Comparison of ENCODE assay signal across 1 cellular context in the genomic region with DNA sequence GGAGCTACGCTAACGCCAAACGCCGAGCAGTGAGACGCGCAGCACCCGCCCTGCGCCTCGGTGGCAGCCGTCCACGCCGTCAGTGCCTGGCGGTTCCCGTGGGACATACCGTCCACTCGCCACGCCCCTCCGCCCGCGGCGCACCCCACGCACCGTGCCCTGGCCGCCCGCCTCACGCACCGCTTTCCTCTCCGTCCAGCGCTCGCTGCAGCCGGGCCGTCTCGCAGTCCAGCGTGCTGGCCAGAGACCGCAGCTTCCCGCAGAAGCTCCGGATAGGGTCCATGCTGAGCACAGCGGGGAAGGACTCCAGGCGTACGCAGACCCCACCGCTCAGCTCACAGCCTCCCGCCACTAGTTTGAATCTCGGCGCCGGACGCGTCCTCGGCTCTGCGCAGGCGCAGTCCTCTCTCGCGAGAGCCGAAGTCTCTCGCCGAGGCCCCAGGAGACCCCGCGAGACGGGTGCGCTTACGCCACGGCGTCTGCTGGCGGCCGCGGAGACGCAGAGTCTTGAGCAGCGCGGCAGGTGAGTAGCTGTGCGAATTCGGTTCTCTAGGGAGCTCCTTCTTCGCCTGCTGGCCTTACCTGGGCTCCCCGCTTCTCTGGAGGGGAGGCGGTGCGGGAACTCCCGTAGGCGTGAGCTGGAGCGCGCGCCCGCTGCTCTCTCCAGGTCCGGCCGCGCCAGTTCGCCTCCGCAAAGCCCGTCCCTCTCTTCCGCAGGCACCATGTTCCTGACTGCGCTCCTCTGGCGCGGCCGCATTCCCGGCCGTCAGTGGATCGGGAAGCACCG.
TF ChIP-seq lines count a peak whose summit lies in the region.

A gene (plus strand): TSS at position 464 of the 787 bp plus-strand sequence. CDS start 259 bp downstream, at position 723.
A gene (minus strand): TSS at position 358 of the 787 bp plus-strand sequence. CDS start 75 bp downstream, at position 283.

TF ChIP-seq in HepG2, 621 proteins besides CTCF, POLR2A, EP300 and RAD21 (continued from another document and continues in another):
- TF ChIP-seq CREB1 (IDR thresholded peaks at IDR 0.05) (no peak), CREB1 (CRISPR knock-in tag; IDR thresholded peaks at IDR 0.05) (no peak), ZNF225 (CRISPR knock-in tag; IDR thresholded peaks at IDR 0.05) (peak; percentile 11; the same call in 1 of the 2 replicates), SOX6 (IDR thresholded peaks at IDR 0.05) (no peak), SOX6 (CRISPR knock-in tag; IDR thresholded peaks at IDR 0.05) (peak; percentile 61), SIN3A (IDR thresholded peaks at IDR 0.05; ENCODE audit: borderline replicate concordance, low read depth, low read length) (peak; percentile 99), ZNF782 (CRISPR knock-in tag; IDR thresholded peaks at IDR 0.05; ENCODE audit: borderline replicate concordance) (peak; percentile 15; the same call in 1 of the 2 replicates), GABPA (IDR thresholded peaks at IDR 0.05; ENCODE audit: low read depth, low read length) (no peak), GABPA (CRISPR knock-in tag; IDR thresholded peaks at IDR 0.05; ENCODE audit: low read depth) (0 out of 2 replicates have a peak, but pooled peaks have one; percentile 13), SUZ12 (IDR thresholded peaks at IDR 0.05; ENCODE audit: low read depth, low read length) (no peak), ZNF260 (CRISPR knock-in tag; IDR thresholded peaks at IDR 0.05; ENCODE audit: borderline replicate concordance, low read depth) (no peak), IKZF1 (IDR thresholded peaks at IDR 0.05) (no peak), PAX8 (CRISPR knock-in tag; IDR thresholded peaks at IDR 0.05; ENCODE audit: borderline replicate concordance) (no peak), HNF4A (CRISPR knock-in tag; IDR thresholded peaks at IDR 0.05) (no peak), RBAK (CRISPR knock-in tag; IDR thresholded peaks at IDR 0.05) (0 out of 2 replicates have a peak, but pooled peaks have one; percentile 14), ZNF256 (CRISPR knock-in tag; conservative IDR thresholded peaks at IDR 0.05) (peak; percentile 6; the same call in 1 of the 2 replicates), MTA3 (CRISPR knock-in tag; IDR thresholded peaks at IDR 0.05) (no peak), KDM5A (IDR thresholded peaks at IDR 0.05; ENCODE audit: borderline replicate concordance, low read length) (peak; percentile 84), ZNF484 (CRISPR knock-in tag; IDR thresholded peaks at IDR 0.05; ENCODE audit: borderline replicate concordance, low read depth) (no peak), GATAD1 (CRISPR knock-in tag; IDR thresholded peaks at IDR 0.05) (peak; percentile 97), ZSCAN9 (CRISPR knock-in tag; IDR thresholded peaks at IDR 0.05; ENCODE audit: borderline replicate concordance) (peak; percentile 86), ZFX (CRISPR knock-in tag; IDR thresholded peaks at IDR 0.05; ENCODE audit: low read depth) (peak; percentile 83), ZBTB7A (CRISPR knock-in tag; IDR thresholded peaks at IDR 0.05) (no peak; the same call in 1 of the 2 replicates), ZNF446 (CRISPR knock-in tag; IDR thresholded peaks at IDR 0.05) (0 out of 2 replicates have a peak, but pooled peaks have one; percentile 76), ZNF264 (CRISPR knock-in tag; IDR thresholded peaks at IDR 0.05) (peak; percentile 70), ZNF138 (CRISPR knock-in tag; IDR thresholded peaks at IDR 0.05; ENCODE audit: low read depth) (no peak; the same call in 1 of the 2 replicates), ZNF570 (CRISPR knock-in tag; IDR thresholded peaks at IDR 0.05; ENCODE audit: borderline replicate concordance) (0 out of 2 replicates have a peak, but pooled peaks have one; percentile 60), ZNF430 (CRISPR knock-in tag; IDR thresholded peaks at IDR 0.05) (no peak; the same call in 1 of the 2 replicates), RBFOX2 (IDR thresholded peaks at IDR 0.05; ENCODE audit: low read depth, low read length) (peak; percentile 99), CHD4 (IDR thresholded peaks at IDR 0.05; ENCODE audit: borderline replicate concordance, low read length) (no peak), DPF2 (CRISPR knock-in tag; IDR thresholded peaks at IDR 0.05; ENCODE audit: borderline replicate concordance, low read depth) (no peak), SMAD9 (CRISPR knock-in tag; IDR thresholded peaks at IDR 0.05) (no peak)
- TF ChIP-seq, protein P1, sequence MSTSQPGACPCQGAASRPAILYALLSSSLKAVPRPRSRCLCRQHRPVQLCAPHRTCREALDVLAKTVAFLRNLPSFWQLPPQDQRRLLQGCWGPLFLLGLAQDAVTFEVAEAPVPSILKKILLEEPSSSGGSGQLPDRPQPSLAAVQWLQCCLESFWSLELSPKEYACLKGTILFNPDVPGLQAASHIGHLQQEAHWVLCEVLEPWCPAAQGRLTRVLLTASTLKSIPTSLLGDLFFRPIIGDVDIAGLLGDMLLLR (CRISPR knock-in tag; IDR thresholded peaks at IDR 0.05), result peak; percentile 96
- TF ChIP-seq, protein P2, sequence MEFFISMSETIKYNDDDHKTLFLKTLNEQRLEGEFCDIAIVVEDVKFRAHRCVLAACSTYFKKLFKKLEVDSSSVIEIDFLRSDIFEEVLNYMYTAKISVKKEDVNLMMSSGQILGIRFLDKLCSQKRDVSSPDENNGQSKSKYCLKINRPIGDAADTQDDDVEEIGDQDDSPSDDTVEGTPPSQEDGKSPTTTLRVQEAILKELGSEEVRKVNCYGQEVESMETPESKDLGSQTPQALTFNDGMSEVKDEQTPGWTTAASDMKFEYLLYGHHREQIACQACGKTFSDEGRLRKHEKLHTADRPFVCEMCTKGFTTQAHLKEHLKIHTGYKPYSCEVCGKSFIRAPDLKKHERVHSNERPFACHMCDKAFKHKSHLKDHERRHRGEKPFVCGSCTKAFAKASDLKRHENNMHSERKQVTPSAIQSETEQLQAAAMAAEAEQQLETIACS (CRISPR knock-in tag; IDR thresholded peaks at IDR 0.05), result peak; percentile 76
- TF ChIP-seq, protein P3, sequence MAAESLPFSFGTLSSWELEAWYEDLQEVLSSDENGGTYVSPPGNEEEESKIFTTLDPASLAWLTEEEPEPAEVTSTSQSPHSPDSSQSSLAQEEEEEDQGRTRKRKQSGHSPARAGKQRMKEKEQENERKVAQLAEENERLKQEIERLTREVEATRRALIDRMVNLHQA (CRISPR knock-in tag; IDR thresholded peaks at IDR 0.05), result 0 out of 2 replicates have a peak, but pooled peaks have one; percentile 51
- TF ChIP-seq, protein P4, sequence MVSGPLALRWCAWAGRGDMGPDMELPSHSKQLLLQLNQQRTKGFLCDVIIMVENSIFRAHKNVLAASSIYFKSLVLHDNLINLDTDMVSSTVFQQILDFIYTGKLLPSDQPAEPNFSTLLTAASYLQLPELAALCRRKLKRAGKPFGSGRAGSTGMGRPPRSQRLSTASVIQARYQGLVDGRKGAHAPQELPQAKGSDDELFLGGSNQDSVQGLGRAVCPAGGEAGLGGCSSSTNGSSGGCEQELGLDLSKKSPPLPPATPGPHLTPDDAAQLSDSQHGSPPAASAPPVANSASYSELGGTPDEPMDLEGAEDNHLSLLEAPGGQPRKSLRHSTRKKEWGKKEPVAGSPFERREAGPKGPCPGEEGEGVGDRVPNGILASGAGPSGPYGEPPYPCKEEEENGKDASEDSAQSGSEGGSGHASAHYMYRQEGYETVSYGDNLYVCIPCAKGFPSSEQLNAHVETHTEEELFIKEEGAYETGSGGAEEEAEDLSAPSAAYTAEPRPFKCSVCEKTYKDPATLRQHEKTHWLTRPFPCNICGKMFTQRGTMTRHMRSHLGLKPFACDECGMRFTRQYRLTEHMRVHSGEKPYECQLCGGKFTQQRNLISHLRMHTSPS (CRISPR knock-in tag; IDR thresholded peaks at IDR 0.05; ENCODE audit: low read depth), result no peak; the same call in 1 of the 2 replicates
- TF ChIP-seq, protein P5, sequence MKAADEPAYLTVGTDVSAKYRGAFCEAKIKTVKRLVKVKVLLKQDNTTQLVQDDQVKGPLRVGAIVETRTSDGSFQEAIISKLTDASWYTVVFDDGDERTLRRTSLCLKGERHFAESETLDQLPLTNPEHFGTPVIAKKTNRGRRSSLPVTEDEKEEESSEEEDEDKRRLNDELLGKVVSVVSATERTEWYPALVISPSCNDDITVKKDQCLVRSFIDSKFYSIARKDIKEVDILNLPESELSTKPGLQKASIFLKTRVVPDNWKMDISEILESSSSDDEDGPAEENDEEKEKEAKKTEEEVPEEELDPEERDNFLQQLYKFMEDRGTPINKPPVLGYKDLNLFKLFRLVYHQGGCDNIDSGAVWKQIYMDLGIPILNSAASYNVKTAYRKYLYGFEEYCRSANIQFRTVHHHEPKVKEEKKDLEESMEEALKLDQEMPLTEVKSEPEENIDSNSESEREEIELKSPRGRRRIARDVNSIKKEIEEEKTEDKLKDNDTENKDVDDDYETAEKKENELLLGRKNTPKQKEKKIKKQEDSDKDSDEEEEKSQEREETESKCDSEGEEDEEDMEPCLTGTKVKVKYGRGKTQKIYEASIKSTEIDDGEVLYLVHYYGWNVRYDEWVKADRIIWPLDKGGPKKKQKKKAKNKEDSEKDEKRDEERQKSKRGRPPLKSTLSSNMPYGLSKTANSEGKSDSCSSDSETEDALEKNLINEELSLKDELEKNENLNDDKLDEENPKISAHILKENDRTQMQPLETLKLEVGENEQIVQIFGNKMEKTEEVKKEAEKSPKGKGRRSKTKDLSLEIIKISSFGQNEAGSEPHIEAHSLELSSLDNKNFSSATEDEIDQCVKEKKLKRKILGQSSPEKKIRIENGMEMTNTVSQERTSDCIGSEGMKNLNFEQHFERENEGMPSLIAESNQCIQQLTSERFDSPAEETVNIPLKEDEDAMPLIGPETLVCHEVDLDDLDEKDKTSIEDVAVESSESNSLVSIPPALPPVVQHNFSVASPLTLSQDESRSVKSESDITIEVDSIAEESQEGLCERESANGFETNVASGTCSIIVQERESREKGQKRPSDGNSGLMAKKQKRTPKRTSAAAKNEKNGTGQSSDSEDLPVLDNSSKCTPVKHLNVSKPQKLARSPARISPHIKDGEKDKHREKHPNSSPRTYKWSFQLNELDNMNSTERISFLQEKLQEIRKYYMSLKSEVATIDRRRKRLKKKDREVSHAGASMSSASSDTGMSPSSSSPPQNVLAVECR (CRISPR knock-in tag; IDR thresholded peaks at IDR 0.05; ENCODE audit: borderline replicate concordance), result peak; percentile 100
- TF ChIP-seq, protein P6, sequence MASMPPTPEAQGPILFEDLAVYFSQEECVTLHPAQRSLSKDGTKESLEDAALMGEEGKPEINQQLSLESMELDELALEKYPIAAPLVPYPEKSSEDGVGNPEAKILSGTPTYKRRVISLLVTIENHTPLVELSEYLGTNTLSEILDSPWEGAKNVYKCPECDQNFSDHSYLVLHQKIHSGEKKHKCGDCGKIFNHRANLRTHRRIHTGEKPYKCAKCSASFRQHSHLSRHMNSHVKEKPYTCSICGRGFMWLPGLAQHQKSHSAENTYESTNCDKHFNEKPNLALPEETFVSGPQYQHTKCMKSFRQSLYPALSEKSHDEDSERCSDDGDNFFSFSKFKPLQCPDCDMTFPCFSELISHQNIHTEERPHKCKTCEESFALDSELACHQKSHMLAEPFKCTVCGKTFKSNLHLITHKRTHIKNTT (CRISPR knock-in tag; IDR thresholded peaks at IDR 0.05), result no peak
- TF ChIP-seq, protein P7, sequence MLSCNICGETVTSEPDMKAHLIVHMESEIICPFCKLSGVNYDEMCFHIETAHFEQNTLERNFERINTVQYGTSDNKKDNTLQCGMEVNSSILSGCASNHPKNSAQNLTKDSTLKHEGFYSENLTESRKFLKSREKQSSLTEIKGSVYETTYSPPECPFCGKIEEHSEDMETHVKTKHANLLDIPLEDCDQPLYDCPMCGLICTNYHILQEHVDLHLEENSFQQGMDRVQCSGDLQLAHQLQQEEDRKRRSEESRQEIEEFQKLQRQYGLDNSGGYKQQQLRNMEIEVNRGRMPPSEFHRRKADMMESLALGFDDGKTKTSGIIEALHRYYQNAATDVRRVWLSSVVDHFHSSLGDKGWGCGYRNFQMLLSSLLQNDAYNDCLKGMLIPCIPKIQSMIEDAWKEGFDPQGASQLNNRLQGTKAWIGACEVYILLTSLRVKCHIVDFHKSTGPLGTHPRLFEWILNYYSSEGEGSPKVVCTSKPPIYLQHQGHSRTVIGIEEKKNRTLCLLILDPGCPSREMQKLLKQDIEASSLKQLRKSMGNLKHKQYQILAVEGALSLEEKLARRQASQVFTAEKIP (CRISPR knock-in tag; IDR thresholded peaks at IDR 0.05; ENCODE audit: borderline replicate concordance), result no peak
